ENCODE assay signal across 19 cellular contexts in genomic region chr14:59352951-59353350, GRCh38.
"Had no signal": no experiment of that assay in that cellular context is flagged by ENCODE, and none has a peak within 500 bp of the region (broad histone marks: within the 10 kb centered on the region; RNA-seq: fewer than 3 reads in every experiment).

No MANE protein-coding gene starts in this region.

- ATAC-seq: activated CD8-positive, alpha-beta T cell treated with anti-CD3 and anti-CD28 coated beads for 36 hours; lower lobe of right lung; T-helper 17 cell had no signal

- H3K4me1 Mint-ChIP-seq: central memory CD8-positive, alpha-beta T cell; immature natural killer cell; T-helper 17 cell had no signal

- H3K27me3 ChIP-seq: right atrium auricular region had no signal

- DNase-seq: activated CD4-positive, alpha-beta T cell treated with anti-CD3 and anti-CD28 coated beads for 4 hours; activated CD8-positive, alpha-beta T cell treated with anti-CD3 and anti-CD28 coated beads for 36 hours; activated gamma-delta T cell; activated T-cell treated with anti-CD3 and anti-CD28 coated beads, Interleukin-2, amount 50 U/mL, for 48 hours; amniotic stem cell; foreskin melanocyte; head of caudate nucleus; immature natural killer cell; lower lobe of right lung; naive B cell; stimulated activated CD4-positive, alpha-beta T cell treated with anti-CD3 and anti-CD28 coated beads, Interleukin-15, amount 100 ng/mL, for 24 hours; stimulated activated CD4-positive, alpha-beta T cell treated with anti-CD3 and anti-CD28 coated beads, Interleukin-4, amount 100 ng/mL, for 1 hour; stimulated activated naive CD4-positive, alpha-beta T cell treated with Interleukin-2 at 50 U/mL for 16 hours; T-helper 17 cell had no signal

- H3K27ac ChIP-seq: coronary artery, lower lobe of right lung had no signal

- H3K4me3 Mint-ChIP-seq: activated CD8-positive, alpha-beta T cell treated with anti-CD3 and anti-CD28 coated beads for 36 hours; activated naive CD8-positive, alpha-beta T cell; central memory CD8-positive, alpha-beta T cell; immature natural killer cell; naive B cell; T-helper 17 cell; type B pancreatic cell had no signal

- H3K9me3 ChIP-seq: lower lobe of right lung, right atrium auricular region had no signal

- H3K27ac Mint-ChIP-seq: activated CD8-positive, alpha-beta T cell treated with anti-CD3 and anti-CD28 coated beads for 36 hours; activated naive CD8-positive, alpha-beta T cell; immature natural killer cell; T-helper 17 cell; type B pancreatic cell had no signal

- H3K27me3 Mint-ChIP-seq: activated CD8-positive, alpha-beta T cell treated with anti-CD3 and anti-CD28 coated beads for 36 hours; activated naive CD8-positive, alpha-beta T cell; central memory CD8-positive, alpha-beta T cell; naive B cell; T-helper 17 cell; type B pancreatic cell had no signal

- H3K9me3 Mint-ChIP-seq: activated CD8-positive, alpha-beta T cell treated with anti-CD3 and anti-CD28 coated beads for 36 hours; central memory CD8-positive, alpha-beta T cell; immature natural killer cell; naive B cell; type B pancreatic cell had no signal
